In genomic region chr1:214709241-214709640, GRCh38 we compare ENCODE assay signal across 22 cellular contexts.
"Had no signal": no experiment of that assay in that cellular context is flagged by ENCODE, and none has a peak within 500 bp of the region (broad histone marks: within the 10 kb centered on the region; RNA-seq: fewer than 3 reads in every experiment).

No MANE protein-coding gene starts in this region.

- H3K27me3 ChIP-seq: MG63 had no signal

- ATAC-seq: activated CD8-positive, alpha-beta memory T cell treated with anti-CD3 and anti-CD28 coated beads, Interleukin-2, amount 10 ng/mL, durations not matched to agents 7 days and 5 days; activated naive CD4-positive, alpha-beta T cell treated with anti-CD3 and anti-CD28 coated beads, Interleukin-2, amount 50 U/mL, for 72 hours; activated naive CD8-positive, alpha-beta T cell treated with anti-CD3 and anti-CD28 coated beads, Interleukin-2, amount 50 U/mL, for 24 hours had no signal

- H3K36me3 ChIP-seq: MG63 had no signal

- H3K4me3 ChIP-seq: MG63 had no signal

- DNase-seq: activated B cell treated with CpG ODN at 0.5 μM for 24 hours; activated CD4-positive, alpha-beta T cell treated with anti-CD3 and anti-CD28 coated beads for 1 hour; activated CD4-positive, alpha-beta T cell treated with anti-CD3 and anti-CD28 coated beads, Interleukin-2, amount 10 ng/mL, durations not matched to agents 24 days and 14 days; activated CD4-positive, alpha-beta T cell treated with anti-CD3 and anti-CD28 coated beads, Interleukin-2, amount 50 U/mL, for 48 hours; activated CD8-positive, alpha-beta memory T cell treated with anti-CD3 and anti-CD28 coated beads, Interleukin-2, amount 10 ng/mL, durations not matched to agents 7 days and 5 days; activated effector memory CD4-positive, alpha-beta T cell treated with anti-CD3 and anti-CD28 coated beads, Interleukin-2, amount 50 U/mL, for 16 hours; activated naive CD4-positive, alpha-beta T cell treated with Interleukin-2 at 50 U/mL for 16 hours; activated naive CD8-positive, alpha-beta T cell treated with anti-CD3 and anti-CD28 coated beads, Interleukin-2, amount 50 U/mL, for 24 hours; activated T-cell treated with anti-CD3 and anti-CD28 coated beads, Interleukin-2, amount 50 U/mL, for 24 hours; amygdala; KG1; MG63; NCI-H1105 treated with DMSO at 0.1 percent for 48 hours; NCI-H1436 treated with DMSO at 0.1 percent for 48 hours; NCI-H187; NCI-H2081 treated with DMSO at 0.1 percent for 48 hours; NCI-H446; NCI-H524; SHP77 treated with DMSO at 0.1 percent for 48 hours; T-helper 2 cell; T1000 had no signal
